ENCODE assay signal across 1 cellular context in genomic region chr6:158786645-158787304, GRCh38.
TF ChIP-seq lines count a peak whose summit lies in the region.

No MANE protein-coding gene starts in this region.

TF ChIP-seq in HCT116, 20 proteins besides CTCF, POLR2A, EP300 and RAD21:
- no peak for TF ChIP-seq FOSL1 (IDR thresholded peaks at IDR 0.05; ENCODE audit: low read depth)
- peak; percentile 49 for TF ChIP-seq POLR2AphosphoS5 (IDR thresholded peaks at IDR 0.05; ENCODE audit: low read depth, low read length)
